ENCODE assay signal across 14 cellular contexts in genomic region chr14:103705158-103705523, GRCh38. TPM values are rescaled to one million over a fixed set of nuclear protein-coding genes. Genes with fewer than 3 reads are reported as not detected.
DNase-seq lines count a peak whose midpoint lies in the region; ATAC-seq, FAIRE-seq and TF ChIP-seq lines count a peak whose summit lies in the region.
"Had no signal": no experiment of that assay in that cellular context is flagged by ENCODE, and none has a peak within 500 bp of the region (broad histone marks: within the 10 kb centered on the region; RNA-seq: fewer than 3 reads in every experiment).

No MANE protein-coding gene starts in this region.

- H3K36me3 ChIP-seq in GM23338 (ENCODE audit: insufficient read depth) (peaks cover 5% of the 10 kb centered on the region; the same call in 1 of the 2 replicates), astrocyte (ENCODE audit: insufficient read depth, low read length) (peaks cover 7% of the 10 kb centered on the region)

- no peak overlapping the region for H3K9ac ChIP-seq in astrocyte (ENCODE audit: low read length)
- H3K9ac ChIP-seq: GM23248 had no signal

- H3K4me1 Mint-ChIP-seq in GM23338, result peaks cover 14% of the 10 kb centered on the region
- H3K4me1 Mint-ChIP-seq in astrocyte (ENCODE audit: low read depth, unreplicated experiment), result no peaks in the 10 kb centered on the region

- intact Hi-C loops in left cardiac atrium (cut with DNase I), result no loop called here

- 0 out of 2 replicates have a peak overlapping the region, but pooled peaks have one; percentile 61 for H3K27ac Mint-ChIP-seq in GM23338
- H3K27ac Mint-ChIP-seq in astrocyte (ENCODE audit: unreplicated experiment), result peak overlapping the region; percentile 58

- TF ChIP-seq CTCF in GM23338 (conservative IDR thresholded peaks at IDR 0.05; ENCODE audit: low read depth in 2 of 2) (no peak), astrocyte (IDR thresholded peaks at IDR 0.05; ENCODE audit: insufficient read depth, low read depth, low read length) (no peak)

- H3K9me3 Mint-ChIP-seq in GM23338, result no peaks in the 10 kb centered on the region
- H3K9me3 Mint-ChIP-seq in astrocyte (ENCODE audit: unreplicated experiment), result no peaks in the 10 kb centered on the region

- H4K20me1 ChIP-seq in GM23338 (replicated peaks; ENCODE audit: insufficient read depth), result peaks cover 10% of the 10 kb centered on the region
- peaks cover 51% of the 10 kb centered on the region for H4K20me1 ChIP-seq in astrocyte (ENCODE audit: insufficient read depth, low read length)

- ATAC-seq in GM23338 (no peak), left cardiac atrium (peak; percentile 23 to 43), GM21515 (IDR thresholded peaks at IDR 0.05; ENCODE audit: unreplicated experiment) (no peak), GM21390 (IDR thresholded peaks at IDR 0.05; ENCODE audit: unreplicated experiment) (no peak)

- H3K4me3 ChIP-seq in GM23338, result no peak overlapping the region
- H3K4me3 ChIP-seq in astrocyte (ENCODE audit: insufficient read depth, low read depth, low read length), result no peak overlapping the region
- H3K4me3 ChIP-seq: GM23248 had no signal

- H3K27me3 Mint-ChIP-seq in GM23338 (ENCODE audit: insufficient read depth, low read depth, poor library complexity) (peaks cover 24% of the 10 kb centered on the region), astrocyte (ENCODE audit: low read depth, unreplicated experiment) (no peaks in the 10 kb centered on the region)

- peaks cover 52% of the 10 kb centered on the region for H3K36me3 Mint-ChIP-seq in GM23338 (ENCODE audit: low read depth)
- peaks cover 3% of the 10 kb centered on the region for H3K36me3 Mint-ChIP-seq in astrocyte (ENCODE audit: low read depth, unreplicated experiment)

- DNase-seq in GM23338 (ENCODE audit: low spot score), result no peak
- DNase-seq in astrocyte (ENCODE audit: low read depth), result no peak
- peak; percentile 84 for DNase-seq in left cardiac atrium
- DNase-seq in pulmonary artery endothelial cell (ENCODE audit: low read depth, low spot score), result peak; percentile 48
- DNase-seq in HuH-7 (ENCODE audit: low spot score), result no peak
- no peak for DNase-seq in activated CD4-positive, alpha-beta T cell treated with anti-CD3 and anti-CD28 coated beads, Interleukin-2, amount 50 U/mL, for 48 hours
- DNase-seq: BE2C, GM23248, NCI-H1092 treated with DMSO at 0.1 percent for 48 hours had no signal

- H3K27ac ChIP-seq in GM23338 (ENCODE audit: low read depth), result no peak overlapping the region
- no peak overlapping the region for H3K27ac ChIP-seq in astrocyte (ENCODE audit: low read depth, low read length)
- H3K27ac ChIP-seq: GM23248 had no signal

- H3K27me3 ChIP-seq in GM23338 (ENCODE audit: insufficient read depth) (no peaks in the 10 kb centered on the region), astrocyte (ENCODE audit: insufficient read depth, low read length) (no peaks in the 10 kb centered on the region)
- H3K27me3 ChIP-seq: BE2C had no signal

- H3K79me2 ChIP-seq in GM23338 (replicated peaks; ENCODE audit: insufficient read depth) (no peaks in the 10 kb centered on the region), astrocyte (ENCODE audit: insufficient read depth, low read length) (peaks cover 2% of the 10 kb centered on the region)

- H3K4me1 ChIP-seq in GM23338 (ENCODE audit: insufficient read depth), result no peaks in the 10 kb centered on the region
- peaks cover 6% of the 10 kb centered on the region for H3K4me1 ChIP-seq in astrocyte (ENCODE audit: insufficient read depth, low read length)

- no peaks in the 10 kb centered on the region for H3K9me3 ChIP-seq in astrocyte (ENCODE audit: insufficient read depth, low read depth, low read length)
- H3K9me3 ChIP-seq: BE2C had no signal

- no peak for FAIRE-seq in astrocyte (lab: Jason Lieb, UNC)
- FAIRE-seq: GM12891, GM19239, islet of Langerhans had no signal

- H2AFZ ChIP-seq in GM23338 (no peak overlapping the region), astrocyte (ENCODE audit: low read depth, low read length) (no peak overlapping the region)
- H2AFZ ChIP-seq: GM23248 had no signal

- no peaks in the 10 kb centered on the region for H3K9me2 ChIP-seq in GM23338 (ENCODE audit: insufficient read depth)

- H3K4me3 Mint-ChIP-seq in GM23338, result no peak overlapping the region
- H3K4me3 Mint-ChIP-seq in astrocyte (ENCODE audit: unreplicated experiment), result no peak overlapping the region

- H3F3A ChIP-seq in GM23338 (replicated peaks; ENCODE audit: low read depth), result peaks cover 6% of the 10 kb centered on the region; the same call in 1 of the 2 replicates

- H3K4me2 ChIP-seq in GM23338 (no peak overlapping the region), astrocyte (ENCODE audit: low read length) (no peak overlapping the region)

TF ChIP-seq in GM23338, 12 proteins besides CTCF, POLR2A, EP300 and RAD21 (continues in another document):
- TF ChIP-seq EZH2phosphoT487 (IDR thresholded peaks at IDR 0.05; ENCODE audit: unreplicated experiment), result no peak
- TF ChIP-seq REST (IDR thresholded peaks at IDR 0.05; ENCODE audit: unreplicated experiment), result no peak
- TF ChIP-seq CREB1 (CRISPR knock-in tag; IDR thresholded peaks at IDR 0.05; ENCODE audit: low read depth), result no peak
- no peak for TF ChIP-seq STAT1 (IDR thresholded peaks at IDR 0.05; ENCODE audit: unreplicated experiment)
- TF ChIP-seq NANOG (IDR thresholded peaks at IDR 0.05; ENCODE audit: borderline replicate concordance), result no peak
- no peak for TF ChIP-seq JUNB (IDR thresholded peaks at IDR 0.05; ENCODE audit: unreplicated experiment)
- TF ChIP-seq POLR2AphosphoS5 (IDR thresholded peaks at IDR 0.05; ENCODE audit: low read depth), result no peak; the same call in 1 of the 2 replicates
- TF ChIP-seq ZNF114 (CRISPR knock-in tag; IDR thresholded peaks at IDR 0.05), result no peak

RNA-seq across cellular contexts. Expression of gene XRCC3, which starts 10.1 kb away (rescaled TPM):
- 52.2 and 72.9 TPM in 2 replicates for total RNA-seq in GM23338 (2014; rRNA removed; shearing (Covaris generic))
- 16.6 and 20.4 TPM in 2 replicates for polyA plus RNA-seq in GM23338 (2016; fragmentation: Nextera tagmentation; extraction: Ambion mirVana)
- total RNA-seq in astrocyte (2.3 and 5.2 TPM in 2 replicates), left cardiac atrium (1 to 10 TPM; 3.8 to 4.4 TPM), pulmonary artery endothelial cell (17.4 and 36.9 TPM in 2 replicates)

RNA-seq across cellular contexts. Expression of gene ZFYVE21, which starts 10.5 kb away (rescaled TPM):
- total RNA-seq in GM23338 (2014; rRNA removed; shearing (Covaris generic)), result 89.6 and 116 TPM in 2 replicates
- 79.4 and 88.0 TPM in 2 replicates for polyA plus RNA-seq in GM23338 (2016; fragmentation: Nextera tagmentation; extraction: Ambion mirVana)
- total RNA-seq in astrocyte, result 41.7 and 42.0 TPM in 2 replicates
- total RNA-seq in left cardiac atrium, result 10 to 100 TPM; 47.0 to 48.7 TPM
- total RNA-seq in pulmonary artery endothelial cell, result 65.8 and 86.9 TPM in 2 replicates

Comparison
In these comparisons a context has a peak if more than half of its experiments do, and no peak if none do; other contexts are left out.
1. ATAC-seq: peak in left cardiac atrium (2 of 2); none in GM23338 (single experiment), GM21515 (single experiment) and GM21390 (single experiment).
2. DNase-seq: peak in left cardiac atrium (single experiment) and pulmonary artery endothelial cell (single experiment); none in GM23338 (single experiment), astrocyte (single experiment), HuH-7 (single experiment) and activated CD4-positive, alpha-beta T cell treated with anti-CD3 and anti-CD28 coated beads, Interleukin-2, amount 50 U/mL, for 48 hours (0 of 2).